7 cellular contexts compared by ENCODE assay signal in genomic region chr6:79076881-79077641, GRCh38.
DNase-seq lines count a peak whose midpoint lies in the region; ATAC-seq and TF ChIP-seq lines count a peak whose summit lies in the region.

No MANE protein-coding gene starts in this region.

- DNase-seq in NCI-H2029 treated with DMSO at 0.1 percent for 48 hours (lab: John Stamatoyannopoulos, UW) (peak; percentile 62), T1000 (lab: John Stamatoyannopoulos, UW) (peak; percentile 83), astrocyte of the hippocampus (ENCODE audit: low read depth, low spot score) (peak; percentile 99), hypothalamus (lab: John Stamatoyannopoulos, UW) (peak; percentile 40 to 94 (median 81)), retinal pigment epithelial cell (ENCODE audit: low read depth) (peak; percentile 84)

- no peak for TF ChIP-seq CTCF in retinal pigment epithelial cell (conservative IDR thresholded peaks at IDR 0.05; ENCODE audit: low read depth, low read length)

- peak; percentile 52 for ATAC-seq in GM18517 (IDR thresholded peaks at IDR 0.05; ENCODE audit: unreplicated experiment)
- peak; percentile 44 for ATAC-seq in HG03025 (IDR thresholded peaks at IDR 0.05; ENCODE audit: low FRiP score, unreplicated experiment)

- peak overlapping the region; percentile 87 for H3K4me3 ChIP-seq in retinal pigment epithelial cell (ENCODE audit: low read length)

Comparison
In these comparisons a context has a peak if more than half of its experiments do, and no peak if none do; other contexts are left out.
1. Peak in every context shown above with its lines: DNase-seq, ATAC-seq and H3K4me3 ChIP-seq.